In the genomic region with DNA sequence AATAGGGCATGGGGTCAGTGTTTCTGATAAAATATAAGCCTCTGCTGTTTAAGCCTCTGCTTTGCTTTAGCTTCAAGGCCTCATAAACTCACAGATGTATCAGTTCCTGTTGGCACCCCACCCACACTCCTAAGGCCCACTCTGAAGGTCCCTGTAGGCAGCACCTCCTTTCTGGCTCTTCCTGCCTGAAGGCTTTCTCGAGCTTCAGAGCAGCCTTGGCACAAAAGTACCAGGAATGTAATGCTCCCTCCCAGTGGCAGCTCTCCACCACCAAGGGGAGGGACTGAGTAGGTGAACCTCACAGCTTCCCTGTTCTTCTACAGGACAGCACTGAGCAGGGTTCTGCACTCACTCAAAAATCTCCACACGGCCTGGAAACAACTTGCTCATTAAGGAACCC, we compare ENCODE assay signal across 26 cellular contexts.
DNase-seq lines count a peak whose midpoint lies in the region; ATAC-seq, FAIRE-seq and TF ChIP-seq lines count a peak whose summit lies in the region.
"Had no signal": no experiment of that assay in that cellular context is flagged by ENCODE, and none has a peak within 500 bp of the region (broad histone marks: within the 10 kb centered on the region; RNA-seq: fewer than 3 reads in every experiment).

No MANE protein-coding gene starts in this region.

- FAIRE-seq in pancreas (lab: Jason Lieb, UNC), result no peak
- FAIRE-seq: RCC 7860 had no signal

- peak overlapping the region; percentile 82 for H2AFZ ChIP-seq in Loucy (ENCODE audit: low read length)

- intact Hi-C loops in pancreas (cut with DNase I), result no loop called here

- H3K4me3 ChIP-seq in Loucy (ENCODE audit: low read length, poor library complexity, severe bottlenecking) (no peak overlapping the region), pancreas (no peak overlapping the region)
- H3K4me3 ChIP-seq: coronary artery, SJCRH30, skin epidermis had no signal

- H3F3A ChIP-seq in Loucy (ENCODE audit: low read depth), result no peaks in the 10 kb centered on the region

- H4K20me1 ChIP-seq in Loucy (ENCODE audit: insufficient read depth, low read length, poor library complexity, severe bottlenecking), result no peaks in the 10 kb centered on the region

- H3K27ac ChIP-seq in epithelial cell of prostate, result peak overlapping the region; percentile 6
- peak overlapping the region in 1 of 4 donors; percentile 23 for H3K27ac ChIP-seq in pancreas
- H3K27ac ChIP-seq: coronary artery, SJCRH30, skin epidermis had no signal

- no peaks in the 10 kb centered on the region for H3K9me2 ChIP-seq in Loucy (replicated peaks; ENCODE audit: low read depth, low read length)

- DNase-seq in CD1c-positive myeloid dendritic cell (ENCODE audit: extremely low spot score), result peak; percentile 55
- no peak for DNase-seq in epithelial cell of prostate (ENCODE audit: low read depth, low spot score)
- DNase-seq in pancreas, result peak in 1 of 6 donors; percentile 26
- no peak for DNase-seq in GM13977 (ENCODE audit: low spot score)
- DNase-seq in putamen (ENCODE audit: low spot score), result no peak
- DNase-seq: activated CD4-positive, alpha-beta T cell treated with anti-CD3 and anti-CD28 coated beads, Interleukin-2, amount 50 U/mL, for 4 hours; activated naive CD4-positive, alpha-beta T cell treated with anti-CD3 and anti-CD28 coated beads, Interleukin-2, amount 10 ng/mL, durations not matched to agents 7 days and 5 days; C1 segment of cervical spinal cord; Caco-2; DMS79; effector memory CD8-positive, alpha-beta T cell; hippocampal formation; MM.1S; naive thymus-derived CD8-positive, alpha-beta T cell; NCI-H2081 treated with DMSO at 0.1 percent for 48 hours; NCI-H226; nucleus accumbens; SJCRH30; stimulated activated naive CD8-positive, alpha-beta T cell treated with anti-CD3 and anti-CD28 coated beads, Interleukin-15, amount 100 ng/mL, for 72 hours; T-helper 1 cell had no signal

- TF ChIP-seq CTCF in Loucy (conservative IDR thresholded peaks at IDR 0.05; ENCODE audit: low read length) (no peak), pancreas (IDR thresholded peaks at IDR 0.05) (no peak), GM13977 (IDR thresholded peaks at IDR 0.05; ENCODE audit: extremely low read depth, insufficient read depth, missing control alignments) (no peak)

- H3K79me2 ChIP-seq in Loucy (ENCODE audit: insufficient read depth, low read length), result no peaks in the 10 kb centered on the region

- no peak overlapping the region for H3K9ac ChIP-seq in Loucy (ENCODE audit: low read depth, low read length, poor library complexity, severe bottlenecking)

- H3K27me3 ChIP-seq in Loucy (ENCODE audit: insufficient read depth, low read length, poor library complexity, severe bottlenecking) (no peaks in the 10 kb centered on the region), pancreas (no peaks in the 10 kb centered on the region)
- H3K27me3 ChIP-seq: SJCRH30 had no signal

- peaks cover 8% of the 10 kb centered on the region for H3K4me1 ChIP-seq in Loucy (ENCODE audit: insufficient read depth, low read length, poor library complexity, severe bottlenecking)
- no peaks in the 10 kb centered on the region for H3K4me1 ChIP-seq in pancreas
- H3K4me1 ChIP-seq: Caco-2, SJCRH30 had no signal

- in situ Hi-C loops in GM13977 (cut with MboI; ENCODE audit: low pct_unique_long_range_greater_than_20kb, low sequenced_read_pairs, unreplicated experiment), result no loop called here

- WGBS in pancreas, 2 donors, result 5 to 27% methylated on average over 2 of the region's 2 CpGs

- H3K4me2 ChIP-seq in Loucy (ENCODE audit: low read depth, low read length, poor library complexity, severe bottlenecking), result no peak overlapping the region

- no peaks in the 10 kb centered on the region for H3K36me3 ChIP-seq in Loucy (ENCODE audit: insufficient read depth, low read length)
- no peaks in the 10 kb centered on the region for H3K36me3 ChIP-seq in pancreas
- H3K36me3 ChIP-seq: SJCRH30 had no signal

- ATAC-seq in pancreas, result peak in 3 of 4 donors; percentile 54 to 74 (median 66)
- ATAC-seq in HG02642 (IDR thresholded peaks at IDR 0.05; ENCODE audit: poor library complexity, unreplicated experiment), result no peak
- ATAC-seq: effector memory CD8-positive, alpha-beta T cell; esophagus mucosa; naive thymus-derived CD8-positive, alpha-beta T cell; stimulated activated naive CD8-positive, alpha-beta T cell treated with anti-CD3 and anti-CD28 coated beads, Interleukin-15, amount 100 ng/mL, for 72 hours had no signal

- H3K9me3 ChIP-seq in Loucy (ENCODE audit: insufficient read depth, low read depth, low read length) (no peaks in the 10 kb centered on the region), pancreas (no peaks in the 10 kb centered on the region)
- H3K9me3 ChIP-seq: Caco-2, SJCRH30 had no signal
